ENCODE assay signal across 33 cellular contexts in the genomic region with DNA sequence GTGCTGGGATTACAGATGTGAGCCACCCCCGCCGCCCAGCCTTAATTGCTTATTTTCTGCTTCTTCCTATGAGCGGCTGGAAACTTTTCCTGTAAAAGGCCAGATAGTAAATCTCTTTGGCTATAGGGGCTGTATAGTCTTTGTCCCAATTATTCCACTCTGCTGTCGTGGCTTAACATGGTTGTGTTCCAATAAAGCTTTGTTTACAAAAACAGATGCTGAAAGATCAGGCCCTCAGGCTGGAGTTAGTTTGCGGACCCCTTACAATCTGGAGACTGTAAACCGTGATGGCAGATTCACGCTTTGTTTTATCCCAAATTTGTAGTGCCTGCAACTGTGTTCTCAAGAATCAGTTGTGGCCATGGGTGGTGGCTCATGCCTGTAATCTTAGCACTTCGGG. TPM values are rescaled to one million over a fixed set of nuclear protein-coding genes. Genes with fewer than 3 reads are reported as not detected.
"Had no signal": no experiment of that assay in that cellular context is flagged by ENCODE, and none has a peak within 500 bp of the region (broad histone marks: within the 10 kb centered on the region; RNA-seq: fewer than 3 reads in every experiment).

No MANE protein-coding gene starts in this region.

- H3K4me3 Mint-ChIP-seq: activated B cell treated with CpG ODN at 0.5 μM for 24 hours; activated CD4-positive, alpha-beta memory T cell treated with anti-CD3 and anti-CD28 coated beads for 36 hours; activated CD4-positive, alpha-beta T cell treated with anti-CD3 and anti-CD28 coated beads, Interleukin-2, amount 10 ng/mL, durations not matched to agents 24 days and 14 days; activated CD8-positive, alpha-beta T cell treated with anti-CD3 and anti-CD28 coated beads for 36 hours; activated naive CD4-positive, alpha-beta T cell treated with anti-CD3 and anti-CD28 coated beads for 36 hours; activated naive CD8-positive, alpha-beta T cell treated with anti-CD3 and anti-CD28 coated beads for 36 hours; activated T-cell treated with anti-CD3 and anti-CD28 coated beads, Interleukin-2, amount 50 U/mL, for 4 hours; activated T-cell treated with anti-CD3 and anti-CD28 coated beads, Interleukin-2, amount 50 U/mL, for 72 hours; activated T-helper 1 cell treated with anti-CD3 and anti-CD28 coated beads, Interleukin-12 subunit alpha, Interleukin-12 subunit beta, Interleukin-2, Interleukin-4 antibody, amounts not matched to agents 30 ng/mL and 10 ng/mL and 1 ng/mL, durations not matched to agents 14 hours and 24 hours and 36 hours; activated T-helper 17 cell treated with anti-CD3 and anti-CD28 coated beads, Interleukin-2, amount 50 U/mL, for 72 hours; T-helper 1 cell treated with Interleukin-12 subunit alpha and Interleukin-12 subunit beta and Interleukin-4 antibody, amounts not matched to agents 30 μg/mL and 1 μg/mL, for 36 hours; T-helper 2 cell treated with Interferon-gamma antibody and Interleukin-4, amounts not matched to agents 5 μg/mL and 100 μg/mL, for 36 hours had no signal

- H3K27ac Mint-ChIP-seq: activated B cell treated with CpG ODN at 0.5 μM for 24 hours; activated CD4-positive, alpha-beta memory T cell treated with anti-CD3 and anti-CD28 coated beads for 36 hours; activated CD4-positive, alpha-beta T cell treated with anti-CD3 and anti-CD28 coated beads, Interleukin-2, amount 10 ng/mL, durations not matched to agents 24 days and 14 days; activated CD8-positive, alpha-beta T cell treated with anti-CD3 and anti-CD28 coated beads for 36 hours; activated naive CD4-positive, alpha-beta T cell treated with anti-CD3 and anti-CD28 coated beads for 36 hours; activated naive CD4-positive, alpha-beta T cell treated with anti-CD3 and anti-CD28 coated beads, Interleukin-2, amount 50 U/mL, for 72 hours; activated naive CD8-positive, alpha-beta T cell treated with anti-CD3 and anti-CD28 coated beads for 36 hours; activated T-cell treated with anti-CD3 and anti-CD28 coated beads, Interleukin-2, amount 50 U/mL, for 72 hours; activated T-helper 1 cell treated with anti-CD3 and anti-CD28 coated beads, Interleukin-12 subunit alpha, Interleukin-12 subunit beta, Interleukin-2, Interleukin-4 antibody, amounts not matched to agents 30 ng/mL and 10 ng/mL and 1 ng/mL, durations not matched to agents 14 hours and 24 hours and 36 hours; activated T-helper 17 cell treated with anti-CD3 and anti-CD28 coated beads, Interleukin-2, amount 50 U/mL, for 72 hours; T-helper 2 cell treated with Interferon-gamma antibody and Interleukin-4, amounts not matched to agents 5 μg/mL and 100 μg/mL, for 36 hours had no signal

- H3K9me3 Mint-ChIP-seq: activated B cell treated with CpG ODN at 0.5 μM for 24 hours; activated CD4-positive, alpha-beta memory T cell treated with anti-CD3 and anti-CD28 coated beads for 36 hours; activated CD4-positive, alpha-beta T cell treated with anti-CD3 and anti-CD28 coated beads, Interleukin-2, amount 10 ng/mL, durations not matched to agents 24 days and 14 days; activated CD8-positive, alpha-beta T cell treated with anti-CD3 and anti-CD28 coated beads for 36 hours; activated naive CD4-positive, alpha-beta T cell treated with anti-CD3 and anti-CD28 coated beads for 36 hours; activated naive CD8-positive, alpha-beta T cell treated with anti-CD3 and anti-CD28 coated beads for 36 hours; activated T-cell treated with anti-CD3 and anti-CD28 coated beads, Interleukin-2, amount 50 U/mL, for 4 hours; activated T-cell treated with anti-CD3 and anti-CD28 coated beads, Interleukin-2, amount 50 U/mL, for 72 hours; activated T-helper 1 cell treated with anti-CD3 and anti-CD28 coated beads, Interleukin-12 subunit alpha, Interleukin-12 subunit beta, Interleukin-2, Interleukin-4 antibody, amounts not matched to agents 30 ng/mL and 10 ng/mL and 1 ng/mL, durations not matched to agents 14 hours and 24 hours and 36 hours; activated T-helper 17 cell treated with anti-CD3 and anti-CD28 coated beads, Interleukin-2, amount 50 U/mL, for 72 hours; T-helper 1 cell treated with Interleukin-12 subunit alpha and Interleukin-12 subunit beta and Interleukin-4 antibody, amounts not matched to agents 30 μg/mL and 1 μg/mL, for 36 hours; T-helper 2 cell treated with Interferon-gamma antibody and Interleukin-4, amounts not matched to agents 5 μg/mL and 100 μg/mL, for 36 hours had no signal

- ATAC-seq: activated CD8-positive, alpha-beta T cell treated with anti-CD3 and anti-CD28 coated beads for 36 hours; activated naive CD4-positive, alpha-beta T cell treated with anti-CD3 and anti-CD28 coated beads, Interleukin-2, amount 50 U/mL, for 72 hours; activated T-cell treated with anti-CD3 and anti-CD28 coated beads, Interleukin-2, amount 50 U/mL, for 4 hours; activated T-cell treated with anti-CD3 and anti-CD28 coated beads, Interleukin-2, amount 50 U/mL, for 72 hours; activated T-helper 17 cell treated with anti-CD3 and anti-CD28 coated beads, Interleukin-2, amount 50 U/mL, for 72 hours; body of pancreas had no signal

- DNase-seq: activated B cell treated with CpG ODN at 0.5 μM for 24 hours; activated CD4-positive, alpha-beta memory T cell treated with anti-CD3 and anti-CD28 coated beads for 36 hours; activated CD4-positive, alpha-beta T cell treated with anti-CD3 and anti-CD28 coated beads for 4 hours; activated CD4-positive, alpha-beta T cell treated with anti-CD3 and anti-CD28 coated beads, Interleukin-2, amount 10 ng/mL, durations not matched to agents 24 days and 14 days; activated CD4-positive, alpha-beta T cell treated with anti-CD3 and anti-CD28 coated beads, Interleukin-2, amount 50 U/mL, for 1 hour; activated CD4-positive, alpha-beta T cell treated with anti-CD3 and anti-CD28 coated beads, Interleukin-2, amount 50 U/mL, for 4 hours; activated CD4-positive, CD25-positive, alpha-beta regulatory T cell treated with anti-CD3 and anti-CD28 coated beads, Interleukin-2, amount 50 U/mL, for 72 hours; activated CD8-positive, alpha-beta memory T cell treated with anti-CD3 and anti-CD28 coated beads, Interleukin-2, amount 50 U/mL, for 4 hours; activated CD8-positive, alpha-beta T cell treated with anti-CD3 and anti-CD28 coated beads for 36 hours; activated effector memory CD4-positive, alpha-beta T cell treated with anti-CD3 and anti-CD28 coated beads, Interleukin-2, amount 50 U/mL, for 16 hours; activated gamma-delta T cell treated with Interleukin-2 at 50 U/mL for 16 hours; activated naive CD4-positive, alpha-beta T cell; activated naive CD4-positive, alpha-beta T cell treated with anti-CD3 and anti-CD28 coated beads for 36 hours; activated naive CD4-positive, alpha-beta T cell treated with anti-CD3 and anti-CD28 coated beads, Interleukin-2, amount 50 U/mL, for 16 hours; activated naive CD8-positive, alpha-beta T cell treated with anti-CD3 and anti-CD28 coated beads for 36 hours; activated T-cell treated with anti-CD3 and anti-CD28 coated beads for 4 hours; activated T-cell treated with anti-CD3 and anti-CD28 coated beads, Interleukin-2, amount 50 U/mL, for 1 hour; activated T-cell treated with anti-CD3 and anti-CD28 coated beads, Interleukin-2, amount 50 U/mL, for 4 hours; activated T-cell treated with anti-CD3 and anti-CD28 coated beads, Interleukin-2, amount 50 U/mL, for 72 hours; adrenal gland; amniotic stem cell; body of pancreas; brain microvascular endothelial cell; central memory CD4-positive, alpha-beta T cell; T-helper 1 cell; T-helper 2 cell; T-helper 9 cell had no signal

- H3K36me3 Mint-ChIP-seq: activated naive CD8-positive, alpha-beta T cell treated with anti-CD3 and anti-CD28 coated beads for 36 hours had no signal

RNA-seq across cellular contexts. Expression of a gene that starts 10.7 kb away (rescaled TPM):
- total RNA-seq: astrocyte had no signal

RNA-seq across cellular contexts. Expression of a gene that starts 47.0 kb away (rescaled TPM):
- total RNA-seq: astrocyte had no signal
